Comparison of ENCODE assay signal across 25 cellular contexts in the genomic region with DNA sequence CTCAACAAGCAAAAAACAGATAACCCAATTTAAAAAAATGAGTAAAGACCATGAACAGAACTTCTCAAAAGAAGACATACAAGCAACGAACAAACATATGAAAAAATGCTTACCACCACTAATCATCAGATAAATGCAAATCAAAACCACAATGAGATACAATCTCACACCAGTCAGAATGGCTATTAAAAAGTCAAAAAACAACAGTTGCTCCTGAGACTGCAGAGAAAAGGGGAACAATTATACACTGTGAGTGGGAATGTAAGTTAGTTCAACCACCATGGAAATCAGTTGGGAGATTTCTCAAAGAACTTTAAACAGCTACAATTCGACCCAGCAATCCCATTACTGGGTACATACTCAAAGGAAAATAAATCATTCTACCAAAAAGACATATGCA.
A peak's percentile ranks its signal among the peaks of the same experiment; 100 is the strongest.
DNase-seq lines count a peak whose midpoint lies in the region; ATAC-seq, FAIRE-seq and TF ChIP-seq lines count a peak whose summit lies in the region.
"Had no signal": no experiment of that assay in that cellular context is flagged by ENCODE, and none has a peak within 500 bp of the region (broad histone marks: within the 10 kb centered on the region; RNA-seq: fewer than 3 reads in every experiment).

No MANE protein-coding gene starts in this region.

- H3K4me3 ChIP-seq in DND-41 (ENCODE audit: low read depth in 1 of 2, low read length in 2 of 2): no peak overlapping the region
- H3K4me3 ChIP-seq in K562: no peak overlapping the region

- no peaks in the 10 kb centered on the region for H4K20me1 ChIP-seq in DND-41 (ENCODE audit: insufficient read depth, low read length)
- H4K20me1 ChIP-seq in K562 (replicated peaks; ENCODE audit: control insufficient read depth, insufficient read depth, low read length): no peaks in the 10 kb centered on the region

- no peak for TF ChIP-seq POLR2A in K562 (conservative IDR thresholded peaks at IDR 0.05)

- H3K4me2 ChIP-seq in DND-41 (ENCODE audit: insufficient read depth, low read length): no peak overlapping the region
- no peak overlapping the region for H3K4me2 ChIP-seq in K562 (ENCODE audit: insufficient read depth, low read length)

- ATAC-seq in DND-41 (ENCODE audit: insufficient read depth, low read depth): peak; percentile 58
- no peak; the same call in 2 of the 3 replicates for ATAC-seq in K562
- ATAC-seq: Panc1 had no signal

- H3K36me3 ChIP-seq in DND-41 (ENCODE audit: insufficient read depth, low read length) (no peaks in the 10 kb centered on the region), K562 (ENCODE audit: control insufficient read depth, insufficient read depth, low read length) (no peaks in the 10 kb centered on the region)
- H3K36me3 ChIP-seq: BE2C had no signal

- in situ Hi-C loops in K562 (cut with MboI): no loop called here

- H3K27me3 ChIP-seq in DND-41 (ENCODE audit: insufficient read depth, low read length, poor library complexity) (no peaks in the 10 kb centered on the region), K562 (ENCODE audit: control insufficient read depth in 2 of 2, insufficient read depth in 2 of 2, low read length in 2 of 2) (no peaks in the 10 kb centered on the region)
- H3K27me3 ChIP-seq: BE2C had no signal

- TF ChIP-seq CTCF in DND-41 (IDR thresholded peaks at IDR 0.05; ENCODE audit: borderline replicate concordance, extremely low read depth, low read length, poor library complexity, severe bottlenecking) (no peak), K562 (IDR thresholded peaks at IDR 0.05 in 2 of 3, conservative IDR thresholded peaks at IDR 0.05 in 1 of 3; ENCODE audit: insufficient read depth in 2 of 3, low read depth in 1 of 3, low read length in 3 of 3) (no peak), RWPE1 (conservative IDR thresholded peaks at IDR 0.05; ENCODE audit: low read depth) (no peak)

- WGBS in K562 (ENCODE audit: insufficient coverage, low coverage, missing lambda C conversion rate): 32% methylated on average over 2 of the region's 2 CpGs

- peak overlapping the region; percentile 64 for H3K27ac ChIP-seq in DND-41 (ENCODE audit: low read length)
- no peak overlapping the region; the same call in 2 of the 3 replicates for H3K27ac ChIP-seq in K562 (ENCODE audit: extremely low read depth, low read depth, low read length)
- H3K27ac ChIP-seq in RWPE1: no peak overlapping the region

- no peak overlapping the region; the same call in 1 of the 2 replicates for H2AFZ ChIP-seq in DND-41 (ENCODE audit: low read depth, low read length)
- no peak overlapping the region; the same call in 1 of the 2 replicates for H2AFZ ChIP-seq in K562 (ENCODE audit: low read depth, low read length)

- POLR2A ChIA-PET in K562 (lab: Yijun Ruan, JAX): interaction anchor here (0.6 kb wide), 1 partner anchor 22 kb away, joined by 3 read pairs; no protein-coding TSS in a partner anchor
- POLR2A ChIA-PET in RWPE1 (lab: Yijun Ruan, JAX; ENCODE audit: low non-redundant PET): no interaction called here

- peaks cover 34% of the 10 kb centered on the region for H3K4me1 ChIP-seq in DND-41 (ENCODE audit: insufficient read depth, low read length)
- no peaks in the 10 kb centered on the region; a peak in 1 of 5 replicates for H3K4me1 ChIP-seq in K562 (replicated peaks in 1 of 2; ENCODE audit: control insufficient read depth in 2 of 2, insufficient read depth in 2 of 2, low read length in 2 of 2)
- H3K4me1 ChIP-seq: BE2C had no signal

- H3K9ac ChIP-seq in DND-41 (ENCODE audit: low read depth, low read length) (no peak overlapping the region), K562 (ENCODE audit: insufficient read depth in 1 of 2, low read depth in 2 of 2, low read length in 2 of 2) (no peak overlapping the region)

- no TSS peak for BruUV-seq in K562 (replicated peaks; lab: Mats Ljungman, UMichigan)

- peak; percentile 29 for FAIRE-seq in K562 (lab: Jason Lieb, UNC)
- FAIRE-seq: GM12891, H1, HTR-8/SVneo had no signal

- H3K9me3 ChIP-seq in DND-41 (ENCODE audit: insufficient read depth, low read length, severe bottlenecking): peaks cover 6% of the 10 kb centered on the region
- H3K9me3 ChIP-seq in K562 (replicated peaks; ENCODE audit: control insufficient read depth, insufficient read depth, low read depth, low read length): no peaks in the 10 kb centered on the region
- H3K9me3 ChIP-seq: BE2C had no signal

- intact Hi-C loops in K562 (cut with micrococcal nuclease): no loop called here

- DNase-seq in NCI-H526 treated with DMSO at 0.1 percent for 48 hours (lab: John Stamatoyannopoulos, UW) (peak; percentile 3), NCI-H526 (lab: John Stamatoyannopoulos, UW) (no peak), DND-41 (no peak), M059J (ENCODE audit: low read depth) (peak; percentile 15), K562 (ENCODE audit: extremely low read depth in 1 of 4, low spot score in 3 of 4) (no peak), RWPE1 (ENCODE audit: low spot score) (no peak), hippocampal formation (lab: John Stamatoyannopoulos, UW) (no peak)
- DNase-seq: 8988T; ACHN; BE2C; CD8-positive, alpha-beta memory T cell; DMS 273 treated with DMSO at 0.1 percent for 48 hours; DMS79; GF-D8; HCEC 1CT; KG1; MV-4-11; NCI-H2029; NCI-H446; NCI-H524 treated with DMSO at 0.1 percent for 48 hours; SHP77 treated with DMSO at 0.1 percent for 48 hours had no signal

- H3K9me1 ChIP-seq in K562 (ENCODE audit: control insufficient read depth, insufficient read depth, low read length): no peaks in the 10 kb centered on the region

- no peak for TF ChIP-seq EP300 in K562 (IDR thresholded peaks at IDR 0.05; ENCODE audit: low read length)

- no peak for TF ChIP-seq RAD21 in K562 (CRISPR knock-in tag; conservative IDR thresholded peaks at IDR 0.05 in 1 of 2, IDR thresholded peaks at IDR 0.05 in 1 of 2)

- no peaks in the 10 kb centered on the region for H3K79me2 ChIP-seq in DND-41 (ENCODE audit: insufficient read depth, low read length)
- H3K79me2 ChIP-seq in K562 (ENCODE audit: control insufficient read depth, insufficient read depth, low read length): no peaks in the 10 kb centered on the region

- CTCF ChIA-PET in K562 (lab: Yijun Ruan, JAX; ENCODE audit: low intra/inter-chr PET ratio) (no interaction called here), RWPE1 (lab: Yijun Ruan, JAX) (no interaction called here)

TF ChIP-seq in K562, 482 proteins besides CTCF, POLR2A, EP300 and RAD21:
- TF ChIP-seq ZNF589 (CRISPR knock-in tag; IDR thresholded peaks at IDR 0.05; ENCODE audit: low read depth) (peak; percentile 49; the same call in 1 of the 2 replicates), FOXM1 (IDR thresholded peaks at IDR 0.05; ENCODE audit: low read depth) (peak; percentile 64; the same call in 1 of the 2 replicates), FOXM1 (CRISPR knock-in tag; IDR thresholded peaks at IDR 0.05; ENCODE audit: low read depth) (no peak), ELF2 (CRISPR knock-in tag; IDR thresholded peaks at IDR 0.05) (0 out of 2 replicates have a peak, but pooled peaks have one; percentile 23), POU5F1 (IDR thresholded peaks at IDR 0.05; ENCODE audit: borderline replicate concordance, low read depth, low read length, partially characterized antibody) (no peak), ZNF316 (IDR thresholded peaks at IDR 0.05) (peak; percentile 36; the same call in 1 of the 2 replicates), SP2 (IDR thresholded peaks at IDR 0.05; ENCODE audit: extremely low read depth, low read depth, low read length, poor library complexity, severe bottlenecking) (no peak)
TF ChIP-seq in K562: peak in this region for 4.

Comparison
In these comparisons a context has a peak if more than half of its experiments do, and no peak if none do; other contexts are left out.
1. DNase-seq: peak in NCI-H526 treated with DMSO at 0.1 percent for 48 hours (single experiment) and M059J (single experiment); none in NCI-H526 (0 of 2), DND-41 (single experiment), K562 (0 of 4), RWPE1 (single experiment) and hippocampal formation (0 of 2).